In the genomic region with DNA sequence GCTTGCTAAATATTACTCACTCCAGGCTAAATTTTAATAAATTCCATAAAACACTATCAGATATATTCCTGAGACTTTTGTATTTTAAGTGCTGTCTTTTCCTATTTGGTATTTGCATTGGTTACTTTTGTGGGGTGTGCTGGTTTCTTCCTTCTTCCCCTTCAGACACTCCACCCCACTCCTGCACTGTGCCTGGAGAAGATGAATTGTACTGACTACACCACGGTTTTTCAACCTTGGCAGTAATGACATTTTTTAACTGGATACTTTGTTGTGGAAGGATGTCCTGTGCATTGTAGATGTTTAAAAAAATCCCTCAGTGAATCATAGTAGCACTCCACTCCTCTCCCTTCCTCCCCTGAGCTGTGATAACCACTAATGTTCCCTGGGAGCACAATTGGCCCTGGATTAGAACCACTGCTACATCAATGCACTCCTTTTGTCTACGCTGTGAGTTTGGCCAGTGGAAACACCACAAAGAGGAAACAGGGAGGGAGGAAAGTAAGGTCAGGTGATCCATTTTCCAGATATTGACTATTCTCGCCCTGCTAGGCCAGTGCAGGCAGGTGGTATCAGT, we compare ENCODE assay signal across 17 cellular contexts. TPM values are rescaled to one million over a fixed set of nuclear protein-coding genes. Genes with fewer than 3 reads are reported as not detected.
DNase-seq lines count a peak whose midpoint lies in the region; ATAC-seq and TF ChIP-seq lines count a peak whose summit lies in the region.
"Had no signal": no experiment of that assay in that cellular context is flagged by ENCODE, and none has a peak within 500 bp of the region (broad histone marks: within the 10 kb centered on the region; RNA-seq: fewer than 3 reads in every experiment).

No MANE protein-coding gene starts in this region.

- no peaks in the 10 kb centered on the region for H3K27me3 Mint-ChIP-seq in stimulated activated memory B cell treated with anti-CD40 and anti-IgM and Interleukin-4, amounts not matched to agents 10 μg/mL and 1 μg/mL and 100 μg/mL, for 72 hours
- peaks cover 5% of the 10 kb centered on the region for H3K27me3 Mint-ChIP-seq in activated naive CD8-positive, alpha-beta T cell treated with anti-CD3 and anti-CD28 coated beads for 36 hours
- peaks cover 8% of the 10 kb centered on the region for H3K27me3 Mint-ChIP-seq in activated T-cell treated with anti-CD3 and anti-CD28 coated beads, Interleukin-2, amount 50 U/mL, for 4 hours (ENCODE audit: low read depth)

- no peaks in the 10 kb centered on the region for H3K36me3 ChIP-seq in adipocyte (ENCODE audit: control insufficient read depth, insufficient read depth, low read length, severe bottlenecking)
- H3K36me3 ChIP-seq: BLaER1, sigmoid colon, thoracic aorta had no signal

- H3K4me1 Mint-ChIP-seq in stimulated activated memory B cell treated with anti-CD40 and anti-IgM and Interleukin-4, amounts not matched to agents 10 μg/mL and 1 μg/mL and 100 μg/mL, for 72 hours, result no peaks in the 10 kb centered on the region
- H3K4me1 Mint-ChIP-seq in activated naive CD8-positive, alpha-beta T cell treated with anti-CD3 and anti-CD28 coated beads for 36 hours, result no peaks in the 10 kb centered on the region
- no peaks in the 10 kb centered on the region for H3K4me1 Mint-ChIP-seq in activated T-cell treated with anti-CD3 and anti-CD28 coated beads, Interleukin-2, amount 50 U/mL, for 4 hours (ENCODE audit: low read depth)
- H3K4me1 Mint-ChIP-seq: activated T-helper 17 cell treated with anti-CD3 and anti-CD28 coated beads, Interleukin-2, amount 50 U/mL, for 72 hours had no signal

- peak; percentile 50 for ATAC-seq in stimulated activated memory B cell treated with anti-CD40 and anti-IgM and Interleukin-4, amounts not matched to agents 10 μg/mL and 1 μg/mL and 100 μg/mL, for 72 hours
- no peak for ATAC-seq in activated T-cell treated with anti-CD3 and anti-CD28 coated beads, Interleukin-2, amount 50 U/mL, for 4 hours
- ATAC-seq: activated T-helper 17 cell treated with anti-CD3 and anti-CD28 coated beads, Interleukin-2, amount 50 U/mL, for 72 hours had no signal

- no peak for TF ChIP-seq CTCF in fibroblast of the aortic adventitia (IDR thresholded peaks at IDR 0.05; ENCODE audit: insufficient read depth, low read length)

- H3K36me3 Mint-ChIP-seq in stimulated activated memory B cell treated with anti-CD40 and anti-IgM and Interleukin-4, amounts not matched to agents 10 μg/mL and 1 μg/mL and 100 μg/mL, for 72 hours, result no peaks in the 10 kb centered on the region
- H3K36me3 Mint-ChIP-seq in activated naive CD8-positive, alpha-beta T cell treated with anti-CD3 and anti-CD28 coated beads for 36 hours, result no peaks in the 10 kb centered on the region
- H3K36me3 Mint-ChIP-seq in activated T-cell treated with anti-CD3 and anti-CD28 coated beads, Interleukin-2, amount 50 U/mL, for 4 hours (ENCODE audit: insufficient read depth), result no peaks in the 10 kb centered on the region

- DNase-seq in M059J (ENCODE audit: low read depth), result peak; percentile 67
- peak; percentile 21 for DNase-seq in adipocyte (ENCODE audit: low read depth)
- peak; percentile 10 for DNase-seq in fibroblast of the aortic adventitia (ENCODE audit: low read depth)
- DNase-seq in activated naive CD8-positive, alpha-beta T cell treated with anti-CD3 and anti-CD28 coated beads for 36 hours, result no peak
- no peak for DNase-seq in AG08396 (ENCODE audit: low spot score)
- DNase-seq in activated T-cell treated with anti-CD3 and anti-CD28 coated beads, Interleukin-2, amount 50 U/mL, for 4 hours, result no peak
- DNase-seq: head of caudate nucleus; NCI-H187 treated with DMSO at 0.1 percent for 48 hours; NCI-H524 treated with DMSO at 0.1 percent for 48 hours; sigmoid colon; stimulated activated CD4-positive, alpha-beta T cell treated with anti-CD3 and anti-CD28 coated beads, Interleukin-2, amount 100 ng/mL, for 48 hours had no signal

- no peak overlapping the region for H3K27ac Mint-ChIP-seq in stimulated activated memory B cell treated with anti-CD40 and anti-IgM and Interleukin-4, amounts not matched to agents 10 μg/mL and 1 μg/mL and 100 μg/mL, for 72 hours
- no peak overlapping the region for H3K27ac Mint-ChIP-seq in activated naive CD8-positive, alpha-beta T cell treated with anti-CD3 and anti-CD28 coated beads for 36 hours
- H3K27ac Mint-ChIP-seq: activated T-helper 17 cell treated with anti-CD3 and anti-CD28 coated beads, Interleukin-2, amount 50 U/mL, for 72 hours had no signal

- H3K4me3 Mint-ChIP-seq in stimulated activated memory B cell treated with anti-CD40 and anti-IgM and Interleukin-4, amounts not matched to agents 10 μg/mL and 1 μg/mL and 100 μg/mL, for 72 hours, result no peak overlapping the region
- no peak overlapping the region for H3K4me3 Mint-ChIP-seq in activated naive CD8-positive, alpha-beta T cell treated with anti-CD3 and anti-CD28 coated beads for 36 hours
- no peak overlapping the region for H3K4me3 Mint-ChIP-seq in activated T-cell treated with anti-CD3 and anti-CD28 coated beads, Interleukin-2, amount 50 U/mL, for 4 hours
- H3K4me3 Mint-ChIP-seq: activated T-helper 17 cell treated with anti-CD3 and anti-CD28 coated beads, Interleukin-2, amount 50 U/mL, for 72 hours had no signal

- H3K27me3 ChIP-seq in adipocyte (replicated peaks; ENCODE audit: control insufficient read depth, insufficient read depth, low read length), result no peaks in the 10 kb centered on the region
- H3K27me3 ChIP-seq: BLaER1, sigmoid colon had no signal

- H3K4me3 ChIP-seq in adipocyte (ENCODE audit: low read length) (no peak overlapping the region), fibroblast of the aortic adventitia (ENCODE audit: low read depth, low read length) (no peak overlapping the region)
- H3K4me3 ChIP-seq: BLaER1, coronary artery, sigmoid colon, thoracic aorta had no signal

- no peak overlapping the region for H3K9ac ChIP-seq in adipocyte (ENCODE audit: low read length)
- H3K9ac ChIP-seq: BLaER1 had no signal

- no peaks in the 10 kb centered on the region for H3K9me3 Mint-ChIP-seq in stimulated activated memory B cell treated with anti-CD40 and anti-IgM and Interleukin-4, amounts not matched to agents 10 μg/mL and 1 μg/mL and 100 μg/mL, for 72 hours
- no peaks in the 10 kb centered on the region for H3K9me3 Mint-ChIP-seq in activated naive CD8-positive, alpha-beta T cell treated with anti-CD3 and anti-CD28 coated beads for 36 hours
- no peaks in the 10 kb centered on the region for H3K9me3 Mint-ChIP-seq in activated T-cell treated with anti-CD3 and anti-CD28 coated beads, Interleukin-2, amount 50 U/mL, for 4 hours
- H3K9me3 Mint-ChIP-seq: activated T-helper 17 cell treated with anti-CD3 and anti-CD28 coated beads, Interleukin-2, amount 50 U/mL, for 72 hours had no signal

- no peaks in the 10 kb centered on the region for H3K4me1 ChIP-seq in adipocyte (ENCODE audit: control insufficient read depth, insufficient read depth, low read length)
- H3K4me1 ChIP-seq: BLaER1, sigmoid colon had no signal

- H3K9me3 ChIP-seq in adipocyte (ENCODE audit: control insufficient read depth, low read length), result no peaks in the 10 kb centered on the region
- H3K9me3 ChIP-seq: BLaER1, sigmoid colon, thoracic aorta had no signal

RNA-seq across cellular contexts. Expression of a gene that starts 36.3 kb away (rescaled TPM):
- 6.8 and 8.3 TPM in 2 replicates for total RNA-seq in M059J (2014; rRNA removed; shearing (Covaris generic))
- 2.3 TPM in 1 of 2 replicates, not detected in the other for total RNA-seq in fibroblast of the aortic adventitia (ENCODE audit: low replicate concordance)
- total RNA-seq in activated naive CD8-positive, alpha-beta T cell treated with anti-CD3 and anti-CD28 coated beads for 36 hours, result under 1 TPM in 1 of 2 experiments, not detected in 1; 0.56 TPM
- 1 to 10 TPM in 1 of 3 donors, under 1 TPM in 2; 0.37 to 1.2 (median 0.60) TPM for total RNA-seq in activated T-cell treated with anti-CD3 and anti-CD28 coated beads, Interleukin-2, amount 50 U/mL, for 4 hours
- total RNA-seq: OCI-LY7 had no signal

Comparison
In these comparisons a context has a peak if more than half of its experiments do, and no peak if none do; other contexts are left out.
1. DNase-seq: peak in M059J (single experiment), adipocyte (single experiment) and fibroblast of the aortic adventitia (single experiment); none in activated naive CD8-positive, alpha-beta T cell treated with anti-CD3 and anti-CD28 coated beads for 36 hours (single experiment), AG08396 (single experiment) and activated T-cell treated with anti-CD3 and anti-CD28 coated beads, Interleukin-2, amount 50 U/mL, for 4 hours (single experiment).